In genomic region chr1:205813755-205814058, GRCh38 we compare ENCODE assay signal across 8 cellular contexts. TPM values are rescaled to one million over a fixed set of nuclear protein-coding genes. Genes with fewer than 3 reads are reported as not detected.
DNase-seq lines count a peak whose midpoint lies in the region; ATAC-seq and TF ChIP-seq lines count a peak whose summit lies in the region.

No MANE protein-coding gene starts in this region.

- peak overlapping the region; percentile 91 to 99 (median 97) for H3K4me3 Mint-ChIP-seq in brain

- H3K4me1 ChIP-seq in HUES64 (ENCODE audit: insufficient read depth, low read length) = peaks cover 30% of the 10 kb centered on the region
- H3K4me1 ChIP-seq in mesodermal cell (ENCODE audit: control insufficient read depth, insufficient read depth, low read length, poor library complexity, severe bottlenecking) = peaks cover 24% of the 10 kb centered on the region
- no peaks in the 10 kb centered on the region for H3K4me1 ChIP-seq in urinary bladder (ENCODE audit: insufficient read depth)

- H3K36me3 ChIP-seq in HUES64 (ENCODE audit: insufficient read depth, low read length) = peaks cover 17% of the 10 kb centered on the region
- H3K36me3 ChIP-seq in mesodermal cell (ENCODE audit: control insufficient read depth, insufficient read depth, low read length) = peaks cover 19% of the 10 kb centered on the region
- no peaks in the 10 kb centered on the region for H3K36me3 ChIP-seq in urinary bladder (ENCODE audit: insufficient read depth)

- DNase-seq in AG04450 (ENCODE audit: low read depth, low spot score) (no peak), SKM-1 treated with dmso at 0.1 percent for 144 hours (lab: John Stamatoyannopoulos, UW; ENCODE audit: unreplicated experiment) (no peak)
- no peak for DNase-seq in activated CD8-positive, alpha-beta memory T cell treated with anti-CD3 and anti-CD28 coated beads, Interleukin-2, amount 50 U/mL, for 48 hours

- H3K36me3 Mint-ChIP-seq in brain = peaks cover 25% of the 10 kb centered on the region

- H3K27ac Mint-ChIP-seq in brain = peak overlapping the region; percentile 66 to 98 (median 91)

- H3K9me3 ChIP-seq in AG04450 (ENCODE audit: control insufficient read depth, insufficient read depth, low read length) = no peaks in the 10 kb centered on the region
- no peaks in the 10 kb centered on the region for H3K9me3 ChIP-seq in HUES64 (ENCODE audit: insufficient read depth, low read depth, low read length)
- H3K9me3 ChIP-seq in mesodermal cell (ENCODE audit: control insufficient read depth, low read length) = no peaks in the 10 kb centered on the region

- H3K27me3 ChIP-seq in AG04450 (ENCODE audit: control insufficient read depth, insufficient read depth, low read length) = peaks cover 5% of the 10 kb centered on the region
- H3K27me3 ChIP-seq in HUES64 (ENCODE audit: insufficient read depth, low read length) = no peaks in the 10 kb centered on the region; the same call in 1 of the 2 replicates

- WGBS in HUES64 = under 1% methylated on average over 13 of the region's 14 CpGs
- 0% methylated on average over 4 to 8 of the region's 14 CpGs for WGBS in mesodermal cell (ENCODE audit: insufficient coverage in 2 of 2), 2 experiments
- 6% methylated on average over 14 of the region's 14 CpGs for WGBS in urinary bladder

- peaks cover 6% of the 10 kb centered on the region for H3K27me3 Mint-ChIP-seq in brain

- no peaks in the 10 kb centered on the region for H3K9me3 Mint-ChIP-seq in brain

- peaks cover 83% of the 10 kb centered on the region for H3K4me1 Mint-ChIP-seq in brain

- CTCF ChIA-PET in AG04450 (lab: Charles Lee) = interaction anchor here (5.1 kb wide), 1 partner anchor 164 kb away, joined by 35 read pairs; no protein-coding TSS in a partner anchor

- TF ChIP-seq CTCF in AG04450 (IDR thresholded peaks at IDR 0.05; ENCODE audit: low read depth, low read length) (no peak), brain (conservative IDR thresholded peaks at IDR 0.05) (no peak)

- POLR2A ChIA-PET in AG04450 (lab: Yijun Ruan, JAX) = no interaction called here

- H3K9ac ChIP-seq in HUES64 (ENCODE audit: low read depth, low read length) = peak overlapping the region; percentile 79

- ATAC-seq in HG03025 (IDR thresholded peaks at IDR 0.05; ENCODE audit: low FRiP score, unreplicated experiment) = no peak

- no peak overlapping the region for H3K27ac ChIP-seq in AG04450 (ENCODE audit: low read depth, low read length)
- no peak overlapping the region; the same call in 1 of the 2 replicates for H3K27ac ChIP-seq in HUES64 (ENCODE audit: low read depth, low read length)
- peak overlapping the region; percentile 53 for H3K27ac ChIP-seq in mesodermal cell (ENCODE audit: low read depth, low read length, severe bottlenecking)
- peak overlapping the region; percentile 70 for H3K27ac ChIP-seq in urinary bladder (ENCODE audit: low read depth)

- H3K4me3 ChIP-seq in AG04450 (ENCODE audit: low read depth, low read length) = peak overlapping the region; percentile 83
- peak overlapping the region; percentile 89 for H3K4me3 ChIP-seq in HUES64 (ENCODE audit: low read length)
- H3K4me3 ChIP-seq in mesodermal cell (ENCODE audit: extremely low read depth, insufficient read depth, low read length, poor library complexity, severe bottlenecking) = peak overlapping the region; percentile 71
- peak overlapping the region; percentile 82 for H3K4me3 ChIP-seq in urinary bladder (ENCODE audit: low read depth, low read length)

RNA-seq across cellular contexts. Expression of gene SLC41A1, which starts 0.7 kb away (rescaled TPM):
- polyA plus RNA-seq in AG04450 (2011; rRNA removed) (23.9 and 29.0 TPM in 2 replicates), brain (ENCODE audit: insufficient read depth, low read depth, low replicate concordance) (52.1 TPM), urinary bladder (24.1 TPM)
- 13.6 TPM in 2 replicates for polyA minus RNA-seq in AG04450 (2011; rRNA and poly(A)+ RNA removed)
- polyA plus RNA-seq in HUES64 (2013, experiment 1 of 2) = 12.4 TPM
- polyA plus RNA-seq in HUES64 (2013, experiment 2 of 2) = 14.6 TPM
- 20.5 TPM for polyA plus RNA-seq in mesodermal cell (2013, experiment 1 of 2)
- 17.0 TPM for polyA plus RNA-seq in mesodermal cell (2013, experiment 2 of 2)
- 11.5 TPM for total RNA-seq in urinary bladder

RNA-seq across cellular contexts. Expression of gene PM20D1, which starts 36.2 kb away (rescaled TPM):
- polyA plus RNA-seq in AG04450 (2011; rRNA removed) = 0.09 TPM in 1 of 2 replicates, not detected in the other
- polyA minus RNA-seq in AG04450 (2011; rRNA and poly(A)+ RNA removed) = not detected in 2 replicates
- not detected for polyA plus RNA-seq in HUES64 (2013, experiment 1 of 2)
- not detected for polyA plus RNA-seq in HUES64 (2013, experiment 2 of 2)
- polyA plus RNA-seq in brain (ENCODE audit: insufficient read depth, low read depth, low replicate concordance) = not detected
- not detected for polyA plus RNA-seq in mesodermal cell (2013, experiment 1 of 2)
- polyA plus RNA-seq in mesodermal cell (2013, experiment 2 of 2) = not detected
- 1.6 TPM for total RNA-seq in urinary bladder
- 2.0 TPM for polyA plus RNA-seq in urinary bladder

RNA-seq across cellular contexts. Expression of gene RAB29, which starts 38.4 kb away (rescaled TPM):
- polyA plus RNA-seq in AG04450 (2011; rRNA removed) = 13.8 and 14.6 TPM in 2 replicates
- 8.4 and 8.7 TPM in 2 replicates for polyA minus RNA-seq in AG04450 (2011; rRNA and poly(A)+ RNA removed)
- polyA plus RNA-seq in HUES64 (2013, experiment 1 of 2) = 6.5 TPM
- polyA plus RNA-seq in HUES64 (2013, experiment 2 of 2) = 8.9 TPM
- polyA plus RNA-seq in brain (ENCODE audit: insufficient read depth, low read depth, low replicate concordance) = 12.8 TPM
- polyA plus RNA-seq in mesodermal cell (2013, experiment 1 of 2) = 6.9 TPM
- polyA plus RNA-seq in mesodermal cell (2013, experiment 2 of 2) = 7.6 TPM
- total RNA-seq in urinary bladder = 5.1 TPM
- 24.1 TPM for polyA plus RNA-seq in urinary bladder

Comparison
In these comparisons a context has a peak if more than half of its experiments do, and no peak if none do; other contexts are left out.
1. H3K27ac ChIP-seq: peak in mesodermal cell (single experiment) and urinary bladder (single experiment); none in AG04450 (single experiment) and HUES64 (single experiment).
2. Peak in every context shown above with its lines, with median percentiles within 50 percentile points of each other: H3K4me3 ChIP-seq.